In genomic region chr6:87154641-87155271, GRCh38 we compare ENCODE assay signal across 8 cellular contexts. TPM values are rescaled to one million over a fixed set of nuclear protein-coding genes. Genes with fewer than 3 reads are reported as not detected.
DNase-seq lines count a peak whose midpoint lies in the region; ATAC-seq and TF ChIP-seq lines count a peak whose summit lies in the region.

No MANE protein-coding gene starts in this region.

- CTCF ChIA-PET in CD8-positive, alpha-beta T cell (lab: Charles Lee): no interaction called here
- CTCF ChIA-PET in activated CD4-positive, alpha-beta T cell treated with anti-CD3 and anti-CD28 coated beads for 36 hours (lab: Charles Lee): interaction anchor here (1.0 to 1.7 kb wide), 2 partner anchors 15 to 87 kb away, joined by 3 to 11 read pairs; no protein-coding TSS in a partner anchor

- peak overlapping the region; percentile 80 for H3K4me3 ChIP-seq in CD8-positive, alpha-beta T cell (ENCODE audit: low read depth, low read length)

- no peaks in the 10 kb centered on the region for H3K36me3 ChIP-seq in CD8-positive, alpha-beta T cell (ENCODE audit: insufficient read depth, low read length)

- POLR2A ChIA-PET in CD8-positive, alpha-beta T cell (lab: Charles Lee): interaction anchor here (0.6 kb wide), 1 partner anchor 132 kb away, joined by 3 read pairs; no protein-coding TSS in a partner anchor
- POLR2A ChIA-PET in activated CD4-positive, alpha-beta T cell treated with anti-CD3 and anti-CD28 coated beads for 36 hours (lab: Charles Lee): no interaction called here

- peak overlapping the region; percentile 85 for H3K27ac ChIP-seq in CD8-positive, alpha-beta T cell (ENCODE audit: low read depth, low read length)
- peak overlapping the region; percentile 84 for H3K27ac ChIP-seq in epithelial cell of prostate

- peak overlapping the region; percentile 96 for H3K4me3 Mint-ChIP-seq in CD8-positive, alpha-beta T cell
- peak overlapping the region; percentile 100 for H3K4me3 Mint-ChIP-seq in activated CD4-positive, alpha-beta T cell treated with anti-CD3 and anti-CD28 coated beads for 36 hours
- H3K4me3 Mint-ChIP-seq in naive B cell: peak overlapping the region; percentile 83 to 99 (median 96)

- H3K9me3 ChIP-seq in CD8-positive, alpha-beta T cell (ENCODE audit: low read length): no peaks in the 10 kb centered on the region

- peaks cover 50% of the 10 kb centered on the region for H3K4me1 ChIP-seq in CD8-positive, alpha-beta T cell (ENCODE audit: insufficient read depth, low read length)

- peak in 4 of 7 experiments; percentile 42 to 72 (median 56) for DNase-seq in CD8-positive, alpha-beta T cell
- DNase-seq in NCI-H345 (lab: John Stamatoyannopoulos, UW) (peak; percentile 84), epithelial cell of prostate (ENCODE audit: low read depth, low spot score) (no peak), naive B cell (no peak), SK-N-DZ (ENCODE audit: low spot score) (no peak)
- DNase-seq in activated CD4-positive, alpha-beta T cell treated with anti-CD3 and anti-CD28 coated beads for 36 hours: peak; percentile 88

- intact Hi-C loops in CD8-positive, alpha-beta T cell (cut with DNase I, micrococcal nuclease): loop anchor here (1.0 to 10.0 kb wide), 14 partner anchors 43 to 1926 kb away; partner anchors contain the start of genes AKIRIN2 (in 2 of the 2), RNGTT (in 2 of the 2), ORC3 (in 1 of the 2) and PNRC1 (in 1 of the 2)
- intact Hi-C loops in activated CD4-positive, alpha-beta T cell treated with anti-CD3 and anti-CD28 coated beads for 36 hours (cut with DNase I, micrococcal nuclease): loop anchor here (1.0 to 10.0 kb wide), 17 partner anchors 28 to 1930 kb away; partner anchors contain the start of genes SMIM8 (in 2 of the 2), AKIRIN2 (in 1 of the 2), ORC3 (in 1 of the 2) and PNRC1 (in 1 of the 2)

- H3K36me3 Mint-ChIP-seq in CD8-positive, alpha-beta T cell: peaks cover 19% of the 10 kb centered on the region
- H3K36me3 Mint-ChIP-seq in activated CD4-positive, alpha-beta T cell treated with anti-CD3 and anti-CD28 coated beads for 36 hours (ENCODE audit: low read depth): peaks cover 26% of the 10 kb centered on the region
- H3K36me3 Mint-ChIP-seq in naive B cell: no peaks in the 10 kb centered on the region

- no peaks in the 10 kb centered on the region for H3K27me3 ChIP-seq in CD8-positive, alpha-beta T cell (ENCODE audit: insufficient read depth, low read length)

- ATAC-seq in CD8-positive, alpha-beta T cell: peak; percentile 52
- peak; percentile 66 for ATAC-seq in GM19023 (IDR thresholded peaks at IDR 0.05; ENCODE audit: unreplicated experiment)
- peak; percentile 57 for ATAC-seq in HG03108 (IDR thresholded peaks at IDR 0.05; ENCODE audit: unreplicated experiment)
- ATAC-seq in activated CD4-positive, alpha-beta T cell treated with anti-CD3 and anti-CD28 coated beads for 36 hours: peak; percentile 70
- peak; percentile 58 to 60 for ATAC-seq in naive B cell (ENCODE audit: low read depth in 2 of 2)

- no peak for TF ChIP-seq CTCF in CD8-positive, alpha-beta T cell (IDR thresholded peaks at IDR 0.05)

- H3K4me1 Mint-ChIP-seq in CD8-positive, alpha-beta T cell (ENCODE audit: low read depth): peaks cover 54% of the 10 kb centered on the region
- H3K4me1 Mint-ChIP-seq in activated CD4-positive, alpha-beta T cell treated with anti-CD3 and anti-CD28 coated beads for 36 hours: peaks cover 45% of the 10 kb centered on the region
- H3K4me1 Mint-ChIP-seq in naive B cell: peaks cover 33 to 53% (median 40%) of the 10 kb centered on the region in 3 donors

- H3K27ac Mint-ChIP-seq in CD8-positive, alpha-beta T cell: peak overlapping the region; percentile 98
- peak overlapping the region; percentile 99 for H3K27ac Mint-ChIP-seq in activated CD4-positive, alpha-beta T cell treated with anti-CD3 and anti-CD28 coated beads for 36 hours
- peak overlapping the region; percentile 94 to 99 (median 98) for H3K27ac Mint-ChIP-seq in naive B cell

- no peaks in the 10 kb centered on the region for H3K27me3 Mint-ChIP-seq in CD8-positive, alpha-beta T cell (ENCODE audit: low read depth)
- H3K27me3 Mint-ChIP-seq in activated CD4-positive, alpha-beta T cell treated with anti-CD3 and anti-CD28 coated beads for 36 hours: no peaks in the 10 kb centered on the region
- no peaks in the 10 kb centered on the region for H3K27me3 Mint-ChIP-seq in naive B cell

- H3K9me3 Mint-ChIP-seq in CD8-positive, alpha-beta T cell: no peaks in the 10 kb centered on the region
- no peaks in the 10 kb centered on the region for H3K9me3 Mint-ChIP-seq in activated CD4-positive, alpha-beta T cell treated with anti-CD3 and anti-CD28 coated beads for 36 hours (ENCODE audit: low read depth)
- H3K9me3 Mint-ChIP-seq in naive B cell: no peaks in the 10 kb centered on the region

RNA-seq across cellular contexts. Expression of gene ZNF292, which starts 0.6 kb away (rescaled TPM):
- total RNA-seq in CD8-positive, alpha-beta T cell: 10 to 100 TPM; 82.6 to 87.6 TPM
- 10 to 100 TPM; 68.8 to 81.8 TPM for total RNA-seq in activated CD4-positive, alpha-beta T cell treated with anti-CD3 and anti-CD28 coated beads for 36 hours
- polyA plus RNA-seq in naive B cell (ENCODE audit: low read depth in 6 of 6): 10 to 100 TPM; 19.4 to 48.9 (median 38.4) TPM
- 13.4 and 13.8 TPM in 2 replicates for polyA plus RNA-seq in SK-N-DZ (2014; cell fraction: cytosol; rRNA removed)
- polyA plus RNA-seq in SK-N-DZ (2014; cell fraction: nucleus; rRNA removed): 28.5 and 41.0 TPM in 2 replicates

RNA-seq across cellular contexts. Expression of gene CGA, which starts 59.9 kb away (rescaled TPM):
- not detected for total RNA-seq in CD8-positive, alpha-beta T cell
- not detected for total RNA-seq in activated CD4-positive, alpha-beta T cell treated with anti-CD3 and anti-CD28 coated beads for 36 hours
- polyA plus RNA-seq in naive B cell (ENCODE audit: low read depth in 6 of 6): not detected
- 0.68 TPM in 1 of 2 replicates, not detected in the other for polyA plus RNA-seq in SK-N-DZ (2014; cell fraction: cytosol; rRNA removed)
- not detected in 2 replicates for polyA plus RNA-seq in SK-N-DZ (2014; cell fraction: nucleus; rRNA removed)

Comparison
In these comparisons a context has a peak if more than half of its experiments do, and no peak if none do; other contexts are left out.
1. DNase-seq: peak in CD8-positive, alpha-beta T cell (4 of 7), NCI-H345 (single experiment) and activated CD4-positive, alpha-beta T cell treated with anti-CD3 and anti-CD28 coated beads for 36 hours (single experiment); none in epithelial cell of prostate (single experiment), naive B cell (single experiment) and SK-N-DZ (single experiment).
2. Peak in every context shown above with its lines, with median percentiles within 50 percentile points of each other: ATAC-seq, H3K27ac Mint-ChIP-seq and H3K4me3 Mint-ChIP-seq.